Comparison of ENCODE assay signal across 8 cellular contexts in the genomic region with DNA sequence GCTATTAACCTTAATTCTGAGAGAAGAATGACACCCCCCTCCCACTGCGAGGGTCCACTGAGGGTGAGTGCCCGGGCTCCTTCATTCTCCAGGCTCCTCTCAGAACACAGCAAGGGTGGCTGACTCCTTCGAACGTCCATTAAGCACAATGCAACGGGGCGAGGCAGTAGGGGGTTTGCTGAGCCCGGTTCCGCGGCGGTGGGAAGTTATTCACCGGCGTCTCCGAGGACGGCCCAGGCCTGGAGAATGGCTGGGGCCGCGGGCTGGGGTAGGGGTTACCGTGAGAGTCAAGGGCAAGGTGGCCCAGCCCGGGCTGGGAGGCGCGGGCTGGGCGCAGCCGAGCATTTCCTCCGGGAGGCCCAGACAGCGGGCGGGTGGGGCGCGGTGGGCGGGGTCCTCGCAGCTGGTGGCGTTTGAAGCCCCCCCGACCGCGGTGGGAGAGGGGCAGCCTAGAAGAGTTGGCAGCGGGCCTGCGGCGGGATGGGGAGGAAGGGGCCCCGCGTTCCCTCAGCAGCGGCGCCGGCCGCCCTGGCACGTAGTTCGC. TPM values are rescaled to one million over a fixed set of nuclear protein-coding genes. Genes with fewer than 3 reads are reported as not detected.
DNase-seq lines count a peak whose midpoint lies in the region; ATAC-seq and TF ChIP-seq lines count a peak whose summit lies in the region.

No MANE protein-coding gene starts in this region.

- no peaks in the 10 kb centered on the region for H3K27me3 ChIP-seq in body of pancreas

- intact Hi-C loops in body of pancreas (cut with DNase I), result no loop called here

- DNase-seq in DMS 273 (lab: John Stamatoyannopoulos, UW; ENCODE audit: unreplicated experiment) (peak; percentile 68), DMS 273 treated with DMSO at 0.1 percent for 48 hours (lab: John Stamatoyannopoulos, UW) (no peak), SW480 (ENCODE audit: low spot score) (peak; percentile 6), body of pancreas (peak; percentile 65 to 73 (median 68)), immature natural killer cell (no peak), NCI-H2029 (lab: John Stamatoyannopoulos, UW) (no peak)
- peak; percentile 51 for DNase-seq in stimulated activated CD4-positive, alpha-beta T cell treated with anti-CD3 and anti-CD28 coated beads, Interleukin-12 subunit alpha, Interleukin-12 subunit beta, amount 100 ng/mL, for 4 hours

- no peak for TF ChIP-seq CTCF in body of pancreas (IDR thresholded peaks at IDR 0.05)

- H3K4me1 Mint-ChIP-seq in immature natural killer cell, result peaks cover 37 to 44% of the 10 kb centered on the region in 2 donors

- 0 to 3% methylated on average over 12 to 40 of the region's 44 CpGs for WGBS in body of pancreas, 2 donors

- no peaks in the 10 kb centered on the region for H3K36me3 ChIP-seq in body of pancreas (replicated peaks in 1 of 2; ENCODE audit: insufficient read depth in 1 of 2, low read depth in 2 of 2)

- H3K4me3 ChIP-seq in body of pancreas, result peak overlapping the region; percentile 51 to 86

- ATAC-seq in HG03045 (IDR thresholded peaks at IDR 0.05; ENCODE audit: unreplicated experiment), result peak; percentile 1
- ATAC-seq in body of pancreas, result no peak

- H3K9me3 Mint-ChIP-seq in immature natural killer cell, result no peaks in the 10 kb centered on the region

- peaks cover 0 to 2% (median 0%) of the 10 kb centered on the region in 3 donors for H3K36me3 Mint-ChIP-seq in immature natural killer cell

- H3K27me3 Mint-ChIP-seq in immature natural killer cell (ENCODE audit: low read depth in 3 of 3), result peaks cover 18 to 39% (median 18%) of the 10 kb centered on the region in 3 donors

- peaks cover 27% of the 10 kb centered on the region for H3K4me1 ChIP-seq in body of pancreas

- H3K27ac ChIP-seq in body of pancreas, result peak overlapping the region; percentile 98 to 100 (median 99)

- no peak for TF ChIP-seq POLR2A in body of pancreas (IDR thresholded peaks at IDR 0.05)

- peak overlapping the region; percentile 89 to 97 (median 95) for H3K27ac Mint-ChIP-seq in immature natural killer cell

- peak overlapping the region; percentile 87 to 92 (median 89) for H3K4me3 Mint-ChIP-seq in immature natural killer cell

- no peaks in the 10 kb centered on the region for H3K9me3 ChIP-seq in body of pancreas

RNA-seq across cellular contexts. Expression of a gene that starts 1.1 kb away (rescaled TPM):
- 10 to 100 TPM; 25.7 to 38.4 TPM for total RNA-seq in body of pancreas
- polyA plus RNA-seq in immature natural killer cell, result 10 to 100 TPM; 24.7 to 89.9 (median 47.2) TPM

Comparison
In these comparisons a context has a peak if more than half of its experiments do, and no peak if none do; other contexts are left out.
1. DNase-seq: peak in DMS 273 (single experiment), SW480 (single experiment), body of pancreas (4 of 4) and stimulated activated CD4-positive, alpha-beta T cell treated with anti-CD3 and anti-CD28 coated beads, Interleukin-12 subunit alpha, Interleukin-12 subunit beta, amount 100 ng/mL, for 4 hours (single experiment); none in DMS 273 treated with DMSO at 0.1 percent for 48 hours (single experiment), immature natural killer cell (0 of 3) and NCI-H2029 (single experiment).